Comparison of ENCODE assay signal across 19 cellular contexts in the genomic region with DNA sequence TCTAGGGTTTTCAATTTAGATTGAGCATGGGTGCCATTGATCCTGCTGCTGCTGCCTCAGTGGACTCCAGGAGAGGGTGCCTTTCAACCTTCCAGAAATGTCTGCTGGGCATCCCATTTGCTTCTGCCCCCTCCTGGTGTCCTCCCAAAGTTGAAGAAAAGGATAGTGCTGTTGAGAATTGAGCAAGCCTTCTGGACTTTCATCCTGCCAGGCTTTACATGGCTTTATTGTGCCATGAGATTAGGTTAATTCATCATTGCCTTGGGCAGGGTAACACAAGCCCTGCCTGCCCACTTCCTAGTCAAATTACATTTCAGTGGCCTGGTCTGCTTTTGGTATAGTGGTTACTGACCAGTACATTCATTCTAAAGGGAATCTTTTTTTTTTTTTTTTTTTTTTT.
"Had no signal": no experiment of that assay in that cellular context is flagged by ENCODE, and none has a peak within 500 bp of the region (broad histone marks: within the 10 kb centered on the region; RNA-seq: fewer than 3 reads in every experiment).

No MANE protein-coding gene starts in this region.

- H3K4me1 Mint-ChIP-seq: activated CD4-positive, alpha-beta T cell treated with anti-CD3 and anti-CD28 coated beads, Interleukin-2, amount 10 ng/mL, durations not matched to agents 24 days and 14 days; central memory CD8-positive, alpha-beta T cell; neural crest cell; stimulated activated naive B cell treated with anti-CD40 and anti-IgM and Interleukin-4, amounts not matched to agents 10 μg/mL and 1 μg/mL and 100 μg/mL, for 72 hours had no signal

- H3K27ac Mint-ChIP-seq: activated CD4-positive, alpha-beta T cell treated with anti-CD3 and anti-CD28 coated beads, Interleukin-2, amount 10 ng/mL, durations not matched to agents 24 days and 14 days; activated CD8-positive, alpha-beta T cell treated with anti-CD3 and anti-CD28 coated beads, Interleukin-2, amount 10 ng/mL, durations not matched to agents 7 days and 5 days; activated naive CD4-positive, alpha-beta T cell treated with anti-CD3 and anti-CD28 coated beads, Interleukin-2, amount 50 U/mL, for 72 hours; activated T-cell treated with anti-CD3 and anti-CD28 coated beads, Interleukin-2, amount 50 U/mL, for 72 hours; stimulated activated naive B cell treated with anti-CD40 and anti-IgM and Interleukin-4, amounts not matched to agents 10 μg/mL and 1 μg/mL and 100 μg/mL, for 72 hours had no signal

- H3K4me3 Mint-ChIP-seq: activated CD4-positive, alpha-beta T cell treated with anti-CD3 and anti-CD28 coated beads, Interleukin-2, amount 10 ng/mL, durations not matched to agents 24 days and 14 days; activated CD8-positive, alpha-beta T cell treated with anti-CD3 and anti-CD28 coated beads, Interleukin-2, amount 10 ng/mL, durations not matched to agents 7 days and 5 days; activated T-cell treated with anti-CD3 and anti-CD28 coated beads, Interleukin-2, amount 50 U/mL, for 72 hours; central memory CD8-positive, alpha-beta T cell; neural crest cell; stimulated activated naive B cell treated with anti-CD40 and anti-IgM and Interleukin-4, amounts not matched to agents 10 μg/mL and 1 μg/mL and 100 μg/mL, for 72 hours had no signal

- H3K27me3 Mint-ChIP-seq: central memory CD8-positive, alpha-beta T cell had no signal

- DNase-seq: activated CD4-positive, alpha-beta T cell treated with anti-CD3 and anti-CD28 coated beads, Interleukin-2, amount 10 ng/mL, durations not matched to agents 24 days and 14 days; activated CD4-positive, CD25-positive, alpha-beta regulatory T cell; activated CD8-positive, alpha-beta memory T cell treated with anti-CD3 and anti-CD28 coated beads, Interleukin-2, amount 50 U/mL, for 48 hours; activated CD8-positive, alpha-beta T cell treated with anti-CD3 and anti-CD28 coated beads, Interleukin-2, amount 10 ng/mL, durations not matched to agents 7 days and 5 days; activated gamma-delta T cell; activated T-cell treated with anti-CD3 and anti-CD28 coated beads, Interleukin-2, amount 50 U/mL, for 72 hours; amygdala; body of pancreas; dorsolateral prefrontal cortex; hypothalamus; psoas muscle; stimulated activated CD4-positive, alpha-beta T cell treated with anti-CD3 and anti-CD28 coated beads, Interleukin-2, amount 100 ng/mL, for 48 hours; stimulated activated naive B cell treated with anti-CD40 and anti-IgM and Interleukin-4, amounts not matched to agents 10 μg/mL and 1 μg/mL and 100 μg/mL, for 72 hours; thyroid gland; uterus had no signal

- H3K4me1 ChIP-seq: body of pancreas, esophagus muscularis mucosa, psoas muscle, thyroid gland, uterus had no signal

- H3K9me3 ChIP-seq: body of pancreas, psoas muscle, thyroid gland, uterus had no signal

- ATAC-seq: activated CD8-positive, alpha-beta T cell treated with anti-CD3 and anti-CD28 coated beads, Interleukin-2, amount 10 ng/mL, durations not matched to agents 7 days and 5 days; activated naive CD4-positive, alpha-beta T cell treated with anti-CD3 and anti-CD28 coated beads, Interleukin-2, amount 50 U/mL, for 72 hours; activated T-cell treated with anti-CD3 and anti-CD28 coated beads, Interleukin-2, amount 50 U/mL, for 72 hours; body of pancreas; psoas muscle; stimulated activated naive B cell treated with anti-CD40 and anti-IgM and Interleukin-4, amounts not matched to agents 10 μg/mL and 1 μg/mL and 100 μg/mL, for 72 hours had no signal

- H3K27me3 ChIP-seq: body of pancreas, dorsolateral prefrontal cortex, esophagus muscularis mucosa, thyroid gland, uterus had no signal

- H3K36me3 ChIP-seq: esophagus muscularis mucosa, uterus had no signal

- H3K36me3 Mint-ChIP-seq: stimulated activated naive B cell treated with anti-CD40 and anti-IgM and Interleukin-4, amounts not matched to agents 10 μg/mL and 1 μg/mL and 100 μg/mL, for 72 hours had no signal

- H3K9me3 Mint-ChIP-seq: activated CD4-positive, alpha-beta T cell treated with anti-CD3 and anti-CD28 coated beads, Interleukin-2, amount 10 ng/mL, durations not matched to agents 24 days and 14 days; activated T-cell treated with anti-CD3 and anti-CD28 coated beads, Interleukin-2, amount 50 U/mL, for 72 hours; central memory CD8-positive, alpha-beta T cell; stimulated activated naive B cell treated with anti-CD40 and anti-IgM and Interleukin-4, amounts not matched to agents 10 μg/mL and 1 μg/mL and 100 μg/mL, for 72 hours had no signal

- H3K27ac ChIP-seq: body of pancreas, dorsolateral prefrontal cortex, esophagus muscularis mucosa, psoas muscle, thyroid gland, uterus had no signal

- H3K4me3 ChIP-seq: body of pancreas, dorsolateral prefrontal cortex, esophagus muscularis mucosa, psoas muscle, thyroid gland, uterus had no signal
